In genomic region chr9:14760060-14760459, GRCh38 we compare ENCODE assay signal across 12 cellular contexts. TPM values are rescaled to one million over a fixed set of nuclear protein-coding genes. Genes with fewer than 3 reads are reported as not detected.
"Had no signal": no experiment of that assay in that cellular context is flagged by ENCODE, and none has a peak within 500 bp of the region (broad histone marks: within the 10 kb centered on the region; RNA-seq: fewer than 3 reads in every experiment).

No MANE protein-coding gene starts in this region.

- DNase-seq: GM23248, GOT3, H7, H9, HCEC 1CT, HFFc6 had no signal

- FAIRE-seq: H1, H54 had no signal

- H3K27ac ChIP-seq: GM23248 had no signal

- H3K4me1 Mint-ChIP-seq: GM23338, H9 had no signal

- H3K4me3 Mint-ChIP-seq: GM23338, H9, HFFc6 had no signal

- H3K4me2 ChIP-seq: GM23338 had no signal

- H3K4me1 ChIP-seq: HAP-1 had no signal

- H3K9me3 ChIP-seq: HAP-1 had no signal

- H3K4me3 ChIP-seq: GM23248, GM23338, HAP-1 had no signal

- H3K9ac ChIP-seq: GM23248 had no signal

- ATAC-seq: GM23338, HCT116 had no signal

- H3K27ac Mint-ChIP-seq: GM23338, H9, HFFc6 had no signal

- H2AFZ ChIP-seq: GM23248, GM23338 had no signal

- H3K9me3 Mint-ChIP-seq: GM23338, H9, HFFc6 had no signal

- H3K36me3 ChIP-seq: HAP-1 had no signal

RNA-seq across cellular contexts. Expression of gene CER1, which starts 37.5 kb away (rescaled TPM):
- total RNA-seq: GM23248, H4, HFFc6 had no signal
- polyA plus RNA-seq: GM23248 had no signal
